11 cellular contexts compared by ENCODE assay signal in the genomic region with DNA sequence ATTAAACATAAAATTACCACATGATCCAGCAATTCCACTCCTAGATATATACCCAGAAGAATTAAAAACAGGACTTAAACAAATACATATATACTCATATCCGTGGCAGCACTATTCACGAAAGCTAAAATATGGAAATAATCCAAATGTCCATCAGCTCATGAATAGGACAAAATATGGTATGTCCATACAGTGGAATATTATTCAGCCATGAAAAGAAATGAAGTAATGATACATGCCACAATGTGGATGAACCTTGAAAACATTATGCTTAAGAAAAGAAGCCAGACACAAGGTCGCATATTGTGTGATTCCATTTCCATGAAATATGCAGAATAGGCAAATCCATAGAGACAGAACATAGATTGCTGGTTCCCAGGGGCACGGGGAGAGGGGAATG.
"Had no signal": no experiment of that assay in that cellular context is flagged by ENCODE, and none has a peak within 500 bp of the region (broad histone marks: within the 10 kb centered on the region; RNA-seq: fewer than 3 reads in every experiment).

No MANE protein-coding gene starts in this region.

- H3K9me3 ChIP-seq: HAP-1 had no signal

- H3K9ac ChIP-seq: GM23248 had no signal

- H3K4me3 ChIP-seq: GM23248, GM23338, HAP-1 had no signal

- H3K4me1 Mint-ChIP-seq: GM23338, H9 had no signal

- FAIRE-seq: H1, H54 had no signal

- H3K9me3 Mint-ChIP-seq: HFFc6 had no signal

- H3K36me3 ChIP-seq: HAP-1 had no signal

- DNase-seq: GM23248, GOT3, H7, H9, HCEC 1CT, HFFc6 had no signal

- H3K27ac Mint-ChIP-seq: GM23338, H9, HFFc6 had no signal

- H2AFZ ChIP-seq: GM23248, GM23338 had no signal

- H3K4me2 ChIP-seq: GM23338 had no signal

- H3K27ac ChIP-seq: GM23248 had no signal

- ATAC-seq: GM23338, HCT116 had no signal

- H3K4me1 ChIP-seq: HAP-1 had no signal

- H3K4me3 Mint-ChIP-seq: GM23338, H9, HFFc6 had no signal
